Comparison of ENCODE assay signal across 9 cellular contexts in genomic region chrX:70476934-70477733, GRCh38. TPM values are rescaled to one million over a fixed set of nuclear protein-coding genes. Genes with fewer than 3 reads are reported as not detected.
A peak's percentile ranks its signal among the peaks of the same experiment; 100 is the strongest.
DNase-seq lines count a peak whose midpoint lies in the region; ATAC-seq and TF ChIP-seq lines count a peak whose summit lies in the region.
"Had no signal": no experiment of that assay in that cellular context is flagged by ENCODE, and none has a peak within 500 bp of the region (broad histone marks: within the 10 kb centered on the region; RNA-seq: fewer than 3 reads in every experiment).

No MANE protein-coding gene starts in this region.

- no peak overlapping the region for H3K4me3 Mint-ChIP-seq in immature natural killer cell

- H3K27me3 ChIP-seq in Peyer's patch = no peaks in the 10 kb centered on the region

- DNase-seq in Peyer's patch (peak in 2 of 3 donors; percentile 75 to 81), fibroblast of villous mesenchyme (ENCODE audit: low read depth) (peak; percentile 83), renal cortical epithelial cell (ENCODE audit: low read depth) (peak; percentile 82), erythroblast (lab: John Stamatoyannopoulos, UW) (no peak), immature natural killer cell (no peak)
- DNase-seq: central memory CD4-positive, alpha-beta T cell had no signal

- H3K36me3 ChIP-seq in HEK293 (ENCODE audit: control insufficient read depth in 2 of 2, insufficient read depth in 1 of 2, low read length in 2 of 2) (peaks cover 0 to 4% of the 10 kb centered on the region in 2 experiments; a peak in 1 of 3 replicates), Peyer's patch (no peaks in the 10 kb centered on the region)

- H3K4me1 Mint-ChIP-seq in immature natural killer cell = no peaks in the 10 kb centered on the region

- H3K9me3 ChIP-seq in HEK293 (ENCODE audit: control insufficient read depth, insufficient read depth, low read depth, low read length) = no peaks in the 10 kb centered on the region
- no peaks in the 10 kb centered on the region for H3K9me3 ChIP-seq in Peyer's patch

- POLR2A ChIA-PET in HEK293 (lab: Yijun Ruan, JAX) = interaction anchor here (1.0 kb wide), 1 partner anchor 22 kb away, joined by 4 read pairs; no protein-coding TSS in a partner anchor

- H3K9me3 Mint-ChIP-seq in immature natural killer cell = no peaks in the 10 kb centered on the region

- H3K36me3 Mint-ChIP-seq in immature natural killer cell = peaks cover 0 to 10% (median 9%) of the 10 kb centered on the region in 3 donors

- TF ChIP-seq POLR2A in Peyer's patch (IDR thresholded peaks at IDR 0.05) (peak; percentile 25 to 46), erythroblast (IDR thresholded peaks at IDR 0.05; ENCODE audit: low read length) (no peak)

- peak overlapping the region; percentile 1; the same call in 1 of the 2 replicates for H3K4me3 ChIP-seq in HEK293 (ENCODE audit: low read depth, low read length)
- H3K4me3 ChIP-seq in Peyer's patch = peak overlapping the region in 2 of 4 donors; percentile 7 to 34
- no peak overlapping the region for H3K4me3 ChIP-seq in fibroblast of villous mesenchyme (ENCODE audit: low read depth, low read length)

- H3K4me1 ChIP-seq in HEK293 (ENCODE audit: control insufficient read depth, insufficient read depth, low read length) = peaks cover 26% of the 10 kb centered on the region
- H3K4me1 ChIP-seq in Peyer's patch = peaks cover 0 to 20% (median 0%) of the 10 kb centered on the region in 4 donors

- H3K27me3 Mint-ChIP-seq in immature natural killer cell (ENCODE audit: low read depth in 3 of 3) = peaks cover 1 to 6% (median 5%) of the 10 kb centered on the region in 3 donors

- no peak overlapping the region for H3K27ac ChIP-seq in HEK293 (ENCODE audit: extremely low read depth, low read depth, low read length)
- peak overlapping the region; percentile 11 to 84 (median 76) for H3K27ac ChIP-seq in Peyer's patch

- CTCF ChIA-PET in HEK293 (lab: Yijun Ruan, JAX) = interaction anchor here (0.7 to 1.3 kb wide), 4 partner anchors 8 to 77 kb away, joined by 3 to 6 read pairs (median 3); no protein-coding TSS in a partner anchor

- TF ChIP-seq CTCF in HEK293 (tag by site-specific recombination; IDR thresholded peaks at IDR 0.05) = no peak
- no peak for TF ChIP-seq CTCF in Peyer's patch (IDR thresholded peaks at IDR 0.05)
- TF ChIP-seq CTCF in fibroblast of villous mesenchyme (IDR thresholded peaks at IDR 0.05; ENCODE audit: insufficient read depth, low read depth, low read length) = no peak

- no peak overlapping the region for H3K27ac Mint-ChIP-seq in immature natural killer cell

- ATAC-seq in GM21737 (IDR thresholded peaks at IDR 0.05; ENCODE audit: unreplicated experiment) (no peak), GM21619 (IDR thresholded peaks at IDR 0.05; ENCODE audit: unreplicated experiment) (no peak)

TF ChIP-seq in HEK293, 187 proteins besides CTCF, POLR2A, EP300 and RAD21 (continues in another document):
- TF ChIP-seq ZBTB1 (tag by site-specific recombination; IDR thresholded peaks at IDR 0.05) (no peak), ZNF629 (tag by site-specific recombination; IDR thresholded peaks at IDR 0.05) (peak; percentile 51; the same call in 1 of the 2 replicates), ZNF768 (tag by site-specific recombination; IDR thresholded peaks at IDR 0.05) (no peak), KLF1 (tag by site-specific recombination; IDR thresholded peaks at IDR 0.05) (peak; percentile 71; the same call in 1 of the 2 replicates), SP7 (tag by site-specific recombination; IDR thresholded peaks at IDR 0.05) (peak; percentile 56; the same call in 1 of the 2 replicates), ZNF660 (tag by site-specific recombination; IDR thresholded peaks at IDR 0.05) (no peak; the same call in 1 of the 2 replicates), KLF8 (tag by site-specific recombination; IDR thresholded peaks at IDR 0.05) (no peak), ZSCAN5A (tag by site-specific recombination; IDR thresholded peaks at IDR 0.05) (no peak), WT1 (tag by site-specific recombination; IDR thresholded peaks at IDR 0.05) (peak; percentile 82), ZNF366 (tag by site-specific recombination; conservative IDR thresholded peaks at IDR 0.05) (0 out of 2 replicates have a peak, but pooled peaks have one; percentile 29), ZNF521 (tag by site-specific recombination; IDR thresholded peaks at IDR 0.05) (no peak), ZSCAN18 (tag by site-specific recombination; IDR thresholded peaks at IDR 0.05) (no peak), SP3 (tag by site-specific recombination; IDR thresholded peaks at IDR 0.05) (peak; percentile 55), HIC1 (tag by site-specific recombination; IDR thresholded peaks at IDR 0.05) (peak; percentile 82), FEZF1 (tag by site-specific recombination; IDR thresholded peaks at IDR 0.05) (no peak), ZNF24 (tag by site-specific recombination; IDR thresholded peaks at IDR 0.05) (peak; percentile 48; the same call in 1 of the 2 replicates), ZNF391 (tag by site-specific recombination; IDR thresholded peaks at IDR 0.05; ENCODE audit: borderline replicate concordance, low read depth) (no peak), ZNF670 (tag by site-specific recombination; IDR thresholded peaks at IDR 0.05; ENCODE audit: low read depth) (no peak), ZBTB6 (tag by site-specific recombination; IDR thresholded peaks at IDR 0.05) (no peak), ZBTB7A (tag by site-specific recombination; IDR thresholded peaks at IDR 0.05; ENCODE audit: low read depth) (no peak), ZNF341 (tag by site-specific recombination; IDR thresholded peaks at IDR 0.05; ENCODE audit: low read depth) (peak; percentile 49)

RNA-seq across cellular contexts. Expression of gene DLG3, which starts 32.5 kb away (rescaled TPM):
- 10 to 100 TPM; 33.8 to 58.9 (median 52.8) TPM for total RNA-seq in Peyer's patch
- 8.4 and 11.7 TPM in 2 replicates for total RNA-seq in fibroblast of villous mesenchyme
- total RNA-seq in renal cortical epithelial cell = 33.5 and 34.2 TPM in 2 replicates
- 1 to 10 TPM; 1.9 to 9.9 (median 6.6) TPM for polyA plus RNA-seq in immature natural killer cell

RNA-seq across cellular contexts. Expression of gene GDPD2, which starts 54.0 kb away (rescaled TPM):
- 10 to 100 TPM in 3 of 4 donors, not detected in 1; 37.0 to 84.4 (median 78.8) TPM for total RNA-seq in Peyer's patch
- not detected in 2 replicates for total RNA-seq in fibroblast of villous mesenchyme
- total RNA-seq in renal cortical epithelial cell = 0.05 TPM in 1 of 2 replicates, not detected in the other
- polyA plus RNA-seq in immature natural killer cell = not detected

Comparison
In these comparisons a context has a peak if more than half of its experiments do, and no peak if none do; other contexts are left out.
1. DNase-seq: peak in Peyer's patch (2 of 3), fibroblast of villous mesenchyme (single experiment) and renal cortical epithelial cell (single experiment); none in erythroblast (0 of 2) and immature natural killer cell (0 of 3).